In genomic region chr10:118045842-118046490, GRCh38 we compare ENCODE assay signal across 8 cellular contexts. TPM values are rescaled to one million over a fixed set of nuclear protein-coding genes. Genes with fewer than 3 reads are reported as not detected.
DNase-seq lines count a peak whose midpoint lies in the region; ATAC-seq, FAIRE-seq and TF ChIP-seq lines count a peak whose summit lies in the region.

No MANE protein-coding gene starts in this region.

- intact Hi-C loops in K562 (cut with micrococcal nuclease): loop anchor here (5.0 kb wide), 1 partner anchor 39 kb away; no protein-coding TSS in a partner anchor
- intact Hi-C loops in sciatic nerve (cut with DNase I): no loop called here

- no peak for TF ChIP-seq EP300 in K562 (IDR thresholded peaks at IDR 0.05; ENCODE audit: low read length)

- FAIRE-seq in K562 (lab: Jason Lieb, UNC): peak; percentile 56

- H3K36me3 ChIP-seq in SU-DHL-6 (ENCODE audit: low read length) (no peaks in the 10 kb centered on the region), K562 (ENCODE audit: control insufficient read depth, insufficient read depth, low read length) (no peaks in the 10 kb centered on the region), iPS DF 6.9 (ENCODE audit: control insufficient read depth, insufficient read depth, low read length) (no peaks in the 10 kb centered on the region)

- H4K20me1 ChIP-seq in SU-DHL-6 (ENCODE audit: low read depth, low read length): no peaks in the 10 kb centered on the region; the same call in none of the 2 replicates
- H4K20me1 ChIP-seq in K562 (replicated peaks; ENCODE audit: control insufficient read depth, insufficient read depth, low read length): no peaks in the 10 kb centered on the region

- TF ChIP-seq RAD21 in K562 (CRISPR knock-in tag; conservative IDR thresholded peaks at IDR 0.05 in 1 of 2, IDR thresholded peaks at IDR 0.05 in 1 of 2): no peak

- H2AFZ ChIP-seq in SU-DHL-6 (ENCODE audit: low read depth, low read length, severe bottlenecking) (peak overlapping the region; percentile 52), K562 (ENCODE audit: low read depth, low read length) (peak overlapping the region; percentile 96)

- in situ Hi-C loops in Caki2 (cut with HindIII; ENCODE audit: low pct_unique_long_range_greater_than_20kb, low sequenced_read_pairs): no loop called here
- in situ Hi-C loops in K562 (cut with MboI): no loop called here

- POLR2A ChIA-PET in K562 (lab: Yijun Ruan, JAX): interaction anchor here (0.5 kb wide), 1 partner anchor 307 kb away, joined by 3 read pairs; no protein-coding TSS in a partner anchor

- ATAC-seq in GM21381 (IDR thresholded peaks at IDR 0.05; ENCODE audit: unreplicated experiment) (peak; percentile 12), K562 (peak; percentile 66), sciatic nerve (peak; percentile 43)

- WGBS in K562 (ENCODE audit: insufficient coverage, low coverage, missing lambda C conversion rate): under 1% methylated on average over 14 of the region's 24 CpGs
- WGBS in iPS DF 6.9 (ENCODE audit: insufficient coverage, insufficient read length): no CpG with 5 or more reads among the region's 24 CpGs

- no peak for TF ChIP-seq POLR2A in K562 (conservative IDR thresholded peaks at IDR 0.05)

- H3F3A ChIP-seq in SU-DHL-6 (ENCODE audit: insufficient read depth): 0 out of 2 replicates have a peak, but pooled peaks cover 3% of the 10 kb centered on the region

- TSS peak; percentile 38 for BruUV-seq in K562 (replicated peaks; lab: Mats Ljungman, UMichigan)

- DNase-seq in Caki2 (ENCODE audit: low read depth) (peak; percentile 52), HS-5 (ENCODE audit: low read depth) (peak; percentile 39), K562 (ENCODE audit: extremely low read depth in 1 of 4, low spot score in 3 of 4) (peak in 2 of 4 experiments; percentile 9 to 37), iPS DF 6.9 (ENCODE audit: low read depth, low spot score) (no peak), sciatic nerve (ENCODE audit: low spot score) (no peak), KG1 (lab: John Stamatoyannopoulos, UW) (no peak)

- no peaks in the 10 kb centered on the region for H3K9me1 ChIP-seq in K562 (ENCODE audit: control insufficient read depth, insufficient read depth, low read length)

- H3K9me3 ChIP-seq in SU-DHL-6 (ENCODE audit: insufficient read depth, low read length): no peaks in the 10 kb centered on the region
- H3K9me3 ChIP-seq in K562 (replicated peaks; ENCODE audit: control insufficient read depth, insufficient read depth, low read depth, low read length): no peaks in the 10 kb centered on the region
- no peaks in the 10 kb centered on the region for H3K9me3 ChIP-seq in iPS DF 6.9 (ENCODE audit: control insufficient read depth, insufficient read depth, low read length)

- H3K27me3 ChIP-seq in SU-DHL-6 (ENCODE audit: low read length) (no peaks in the 10 kb centered on the region), K562 (ENCODE audit: control insufficient read depth in 2 of 2, insufficient read depth in 2 of 2, low read length in 2 of 2) (no peaks in the 10 kb centered on the region), iPS DF 6.9 (ENCODE audit: control insufficient read depth, insufficient read depth, low read length) (no peaks in the 10 kb centered on the region)

- H3K4me2 ChIP-seq in SU-DHL-6 (ENCODE audit: low read depth, low read length, poor library complexity, severe bottlenecking) (peak overlapping the region; percentile 93), K562 (ENCODE audit: insufficient read depth, low read length) (peak overlapping the region; percentile 93)

- peak; percentile 7 for TF ChIP-seq CTCF in SU-DHL-6 (IDR thresholded peaks at IDR 0.05; ENCODE audit: insufficient read depth, low read length, poor library complexity, severe bottlenecking)
- TF ChIP-seq CTCF in K562 (IDR thresholded peaks at IDR 0.05 in 2 of 3, conservative IDR thresholded peaks at IDR 0.05 in 1 of 3; ENCODE audit: insufficient read depth in 2 of 3, low read depth in 1 of 3, low read length in 3 of 3): no peak

- no peaks in the 10 kb centered on the region for H3K9me2 ChIP-seq in SU-DHL-6 (replicated peaks; ENCODE audit: insufficient read depth, low read length)

- H3K9ac ChIP-seq in SU-DHL-6 (ENCODE audit: low read length): peak overlapping the region; percentile 94
- H3K9ac ChIP-seq in K562 (ENCODE audit: insufficient read depth in 1 of 2, low read depth in 2 of 2, low read length in 2 of 2): peak overlapping the region; percentile 77 to 91

- peak overlapping the region; percentile 59 for H3K27ac ChIP-seq in SU-DHL-6 (ENCODE audit: low read depth, low read length)
- H3K27ac ChIP-seq in K562 (ENCODE audit: extremely low read depth, low read depth, low read length): peak overlapping the region; percentile 89
- no peak overlapping the region for H3K27ac ChIP-seq in iPS DF 6.9 (ENCODE audit: low read length)

- peaks cover 3 to 10% of the 10 kb centered on the region in 2 experiments; a peak in 4 of 5 replicates for H3K4me1 ChIP-seq in K562 (replicated peaks in 1 of 2; ENCODE audit: control insufficient read depth in 2 of 2, insufficient read depth in 2 of 2, low read length in 2 of 2)
- H3K4me1 ChIP-seq in iPS DF 6.9 (ENCODE audit: control insufficient read depth, insufficient read depth, low read length): no peaks in the 10 kb centered on the region

- H3K4me3 ChIP-seq in SU-DHL-6 (ENCODE audit: insufficient read depth, low read length, poor library complexity, severe bottlenecking) (peak overlapping the region; percentile 62), K562 (peak overlapping the region; percentile 72), iPS DF 6.9 (ENCODE audit: low read length) (peak overlapping the region; percentile 66; the same call in 1 of the 2 replicates)

- CTCF ChIA-PET in K562 (lab: Yijun Ruan, JAX; ENCODE audit: low intra/inter-chr PET ratio): interaction anchor here (1.1 kb wide), 1 partner anchor 213 kb away, joined by 4 read pairs; no protein-coding TSS in a partner anchor

- H3K79me2 ChIP-seq in SU-DHL-6 (ENCODE audit: insufficient read depth, low read length): peaks cover 38% of the 10 kb centered on the region
- H3K79me2 ChIP-seq in K562 (ENCODE audit: control insufficient read depth, insufficient read depth, low read length): peaks cover 35% of the 10 kb centered on the region

TF ChIP-seq in K562, 482 proteins besides CTCF, POLR2A, EP300 and RAD21 (continues in another document):
- TF ChIP-seq TFAP4 (CRISPR knock-in tag; IDR thresholded peaks at IDR 0.05; ENCODE audit: borderline replicate concordance) (peak; percentile 8; the same call in 1 of the 2 replicates), SIN3A (IDR thresholded peaks at IDR 0.05; ENCODE audit: borderline replicate concordance in 2 of 2, control insufficient read depth in 1 of 2, low read depth in 2 of 2, low read length in 2 of 2) (0 out of 4 replicates have a peak, but pooled peaks of 1 of the 2 experiments have one; percentile 12), FOXP1 (CRISPR knock-in tag; IDR thresholded peaks at IDR 0.05) (no peak), DACH1 (IDR thresholded peaks at IDR 0.05; ENCODE audit: partially characterized antibody) (no peak), GABPB2 (CRISPR knock-in tag; conservative IDR thresholded peaks at IDR 0.05) (no peak)

RNA-seq across cellular contexts. Expression of gene RAB11FIP2, which starts 0.8 kb away (rescaled TPM):
- total RNA-seq in Caki2 (2014; rRNA removed; shearing (Covaris generic); ENCODE audit: low replicate concordance): 2.2 and 7.4 TPM in 2 replicates
- 3.0 and 16.3 TPM in 2 replicates for total RNA-seq in K562 (2011; cell fraction: chromatin; rRNA removed; ENCODE audit: low replicate concordance)
- total RNA-seq in K562 (2011; cell fraction: nucleolus; rRNA removed): 1.5 and 5.5 TPM in 2 replicates
- 6.7 and 7.6 TPM in 2 replicates for total RNA-seq in K562 (2011; cell fraction: nucleoplasm; rRNA removed)
- total RNA-seq in K562 (2014; rRNA removed): 3.4 and 3.8 TPM in 2 replicates
- total RNA-seq in K562 (2014; rRNA removed; fragmentation: Illumina TruSeq; extraction: Trizol): 8.6 and 10.6 TPM in 2 replicates
- 7.7 and 8.9 TPM in 2 replicates for total RNA-seq in K562 (2015; rRNA removed; fragmentation: Illumina TruSeq; extraction: Trizol)
- total RNA-seq in K562 (2021): 4.7 and 6.4 TPM in 2 replicates
- 3.6 and 3.7 TPM in 2 replicates for polyA plus RNA-seq in K562 (2011; rRNA removed)
- 0.49 and 1.1 TPM in 2 replicates for polyA plus RNA-seq in K562 (2011; cell fraction: cytosol; rRNA removed)
- 2.5 and 4.5 TPM in 2 replicates for polyA plus RNA-seq in K562 (2011; cell fraction: nucleus; rRNA removed)
- polyA plus RNA-seq in K562 (2012): 2.9 and 5.3 TPM in 2 replicates
- 5.1 and 5.3 TPM in 2 replicates for polyA plus RNA-seq in K562 (2014; fragmentation: Illumina TruSeq; extraction: Trizol)
- 1 to 10 TPM; 3.0 to 3.9 TPM for polyA plus RNA-seq in K562 (2014; fragmentation: Nextera tagmentation; extraction: Ambion mirVana)
- 2.9 and 3.0 TPM in 2 replicates for polyA plus RNA-seq in K562 (2014; rRNA removed)
- 5.6 and 9.4 TPM in 2 replicates for polyA minus RNA-seq in K562 (2011; rRNA and poly(A)+ RNA removed)
- polyA minus RNA-seq in K562 (2011; cell fraction: cytosol; rRNA and poly(A)+ RNA removed): 2.2 and 3.5 TPM in 2 replicates
- 9.0 and 17.3 TPM in 2 replicates for polyA minus RNA-seq in K562 (2011; cell fraction: nucleus; rRNA and poly(A)+ RNA removed)
- 30.2 TPM for total RNA-seq in sciatic nerve

Comparison
In these comparisons a context has a peak if more than half of its experiments do, and no peak if none do; other contexts are left out.
1. DNase-seq: peak in Caki2 (single experiment) and HS-5 (single experiment); none in iPS DF 6.9 (single experiment), sciatic nerve (single experiment) and KG1 (single experiment).
2. ATAC-seq: peak in every context shown above with its lines; median percentile 66 in K562; 43 in sciatic nerve; 12 in GM21381.
3. Peak in every context shown above with its lines, with median percentiles within 50 percentile points of each other: H3K4me3 ChIP-seq.